ENCODE assay signal across 10 cellular contexts in the genomic region with DNA sequence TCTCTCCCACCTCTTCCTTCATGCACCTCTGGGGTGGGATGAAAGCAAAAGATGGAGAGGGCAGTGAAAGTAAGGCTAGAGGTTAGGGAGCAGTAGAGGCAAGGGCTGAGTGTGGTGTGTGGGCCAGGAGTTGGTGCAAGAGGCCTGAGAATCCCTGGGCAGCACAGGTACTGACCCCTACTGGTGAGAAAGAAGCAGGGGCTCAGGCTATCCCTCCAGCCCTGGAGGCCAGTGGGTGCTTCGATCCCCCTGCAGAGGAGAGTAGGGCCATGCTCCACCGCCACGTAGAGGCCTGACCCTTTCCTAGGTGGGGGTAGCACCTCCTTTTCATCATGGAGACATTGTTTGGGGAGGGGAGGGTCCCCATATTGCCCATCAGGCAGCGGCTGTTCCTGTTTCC. TPM values are rescaled to one million over a fixed set of nuclear protein-coding genes. Genes with fewer than 3 reads are reported as not detected.
DNase-seq lines count a peak whose midpoint lies in the region; ATAC-seq and TF ChIP-seq lines count a peak whose summit lies in the region.
"Had no signal": no experiment of that assay in that cellular context is flagged by ENCODE, and none has a peak within 500 bp of the region (broad histone marks: within the 10 kb centered on the region; RNA-seq: fewer than 3 reads in every experiment).

No MANE protein-coding gene starts in this region.

- H4K5ac ChIP-seq in mesendoderm (ENCODE audit: low read length): no peak overlapping the region

- no peaks in the 10 kb centered on the region for H3K9me3 Mint-ChIP-seq in HFFc6
- no peaks in the 10 kb centered on the region for H3K9me3 Mint-ChIP-seq in activated CD4-positive, alpha-beta T cell treated with anti-CD3 and anti-CD28 coated beads, Interleukin-2, amount 10 ng/mL, durations not matched to agents 24 days and 14 days

- no peak overlapping the region for H2BK15ac ChIP-seq in mesendoderm (replicated peaks; ENCODE audit: low read depth)

- H3K4me1 ChIP-seq in RWPE2 (ENCODE audit: insufficient read depth, poor library complexity, severe bottlenecking): no peaks in the 10 kb centered on the region
- no peaks in the 10 kb centered on the region for H3K4me1 ChIP-seq in mesendoderm (ENCODE audit: control insufficient read depth, low read depth, low read length)

- no peak overlapping the region for H2BK5ac ChIP-seq in mesendoderm (ENCODE audit: low read length)

- DNase-seq in HFFc6 (no peak), RWPE2 (ENCODE audit: low spot score) (no peak), mesendoderm (peak; percentile 63), T-helper 1 cell (no peak), nucleus accumbens (lab: John Stamatoyannopoulos, UW) (no peak), foreskin melanocyte (no peak)
- DNase-seq in activated CD4-positive, alpha-beta T cell treated with anti-CD3 and anti-CD28 coated beads, Interleukin-2, amount 10 ng/mL, durations not matched to agents 24 days and 14 days: no peak
- DNase-seq: NCI-H345 had no signal

- no peaks in the 10 kb centered on the region for H3K36me3 Mint-ChIP-seq in HFFc6 (ENCODE audit: low read depth)
- no peaks in the 10 kb centered on the region for H3K36me3 Mint-ChIP-seq in activated CD4-positive, alpha-beta T cell treated with anti-CD3 and anti-CD28 coated beads, Interleukin-2, amount 10 ng/mL, durations not matched to agents 24 days and 14 days (ENCODE audit: low read depth)

- H2BK120ac ChIP-seq in mesendoderm (ENCODE audit: low read depth, low read length): no peak overlapping the region

- H4K8ac ChIP-seq in mesendoderm (ENCODE audit: low read depth, low read length): no peak overlapping the region

- no peaks in the 10 kb centered on the region for H3K79me1 ChIP-seq in mesendoderm (ENCODE audit: low read length)

- no peak overlapping the region for H3K27ac Mint-ChIP-seq in HFFc6
- H3K27ac Mint-ChIP-seq in activated CD4-positive, alpha-beta T cell treated with anti-CD3 and anti-CD28 coated beads, Interleukin-2, amount 10 ng/mL, durations not matched to agents 24 days and 14 days: no peak overlapping the region

- H3K4me3 Mint-ChIP-seq in HFFc6: no peak overlapping the region
- no peak overlapping the region for H3K4me3 Mint-ChIP-seq in activated CD4-positive, alpha-beta T cell treated with anti-CD3 and anti-CD28 coated beads, Interleukin-2, amount 10 ng/mL, durations not matched to agents 24 days and 14 days

- no peaks in the 10 kb centered on the region for H3K79me2 ChIP-seq in mesendoderm (ENCODE audit: control insufficient read depth, insufficient read depth, low read length)

- no peak overlapping the region for H3K23ac ChIP-seq in mesendoderm (ENCODE audit: low read length)

- no peak overlapping the region for H3K9ac ChIP-seq in mesendoderm (ENCODE audit: low read length)

- H3K4me3 ChIP-seq in RWPE2 (ENCODE audit: severe bottlenecking) (no peak overlapping the region), mesendoderm (ENCODE audit: low read length) (no peak overlapping the region)

- peak; percentile 67 for ATAC-seq in GM18502 (IDR thresholded peaks at IDR 0.05; ENCODE audit: poor library complexity, unreplicated experiment)
- ATAC-seq in RWPE2 (ENCODE audit: low read depth): 0 out of 3 replicates have a peak, but pooled peaks have one; percentile 15

- H3K4me1 Mint-ChIP-seq in HFFc6 (ENCODE audit: low read depth): no peaks in the 10 kb centered on the region
- no peaks in the 10 kb centered on the region for H3K4me1 Mint-ChIP-seq in activated CD4-positive, alpha-beta T cell treated with anti-CD3 and anti-CD28 coated beads, Interleukin-2, amount 10 ng/mL, durations not matched to agents 24 days and 14 days

- H3K27ac ChIP-seq in RWPE2 (ENCODE audit: poor library complexity, severe bottlenecking) (no peak overlapping the region), mesendoderm (ENCODE audit: low read depth, low read length) (no peak overlapping the region)
- H3K27ac ChIP-seq: epithelial cell of prostate had no signal

- H3K56ac ChIP-seq in mesendoderm (ENCODE audit: low read length): no peak overlapping the region

- H3K4ac ChIP-seq in mesendoderm (ENCODE audit: low read depth, low read length): no peak overlapping the region

- TF ChIP-seq CTCF in HFFc6 (IDR thresholded peaks at IDR 0.05): peak; percentile 63; the same call in 1 of the 2 replicates
- TF ChIP-seq CTCF in RWPE2 (IDR thresholded peaks at IDR 0.05; ENCODE audit: poor library complexity, severe bottlenecking): no peak

- no peak overlapping the region for H3K18ac ChIP-seq in mesendoderm (ENCODE audit: low read length)

- no CpG with 5 or more reads among the region's 4 CpGs for WGBS in mesendoderm (ENCODE audit: extremely low coverage, insufficient coverage, low lambda C conversion rate)

- H3K27me3 ChIP-seq in RWPE2 (ENCODE audit: insufficient read depth, poor library complexity, severe bottlenecking): no peaks in the 10 kb centered on the region
- H3K27me3 ChIP-seq in mesendoderm (ENCODE audit: insufficient read depth, low read length, poor library complexity): no peaks in the 10 kb centered on the region

- intact Hi-C loops in activated CD4-positive, alpha-beta T cell treated with anti-CD3 and anti-CD28 coated beads, Interleukin-2, amount 10 ng/mL, durations not matched to agents 24 days and 14 days (cut with micrococcal nuclease): no loop called here

- H3K9me3 ChIP-seq in RWPE2 (ENCODE audit: severe bottlenecking): no peaks in the 10 kb centered on the region

- no peak overlapping the region for H2AK5ac ChIP-seq in mesendoderm (ENCODE audit: low read length)

- H3K36me3 ChIP-seq in RWPE2 (ENCODE audit: low read depth): no peaks in the 10 kb centered on the region
- no peaks in the 10 kb centered on the region for H3K36me3 ChIP-seq in mesendoderm (ENCODE audit: control insufficient read depth, insufficient read depth, low read length)

- no peak overlapping the region for H3K4me2 ChIP-seq in mesendoderm (ENCODE audit: low read length)

- H3K27me3 Mint-ChIP-seq in HFFc6 (ENCODE audit: insufficient read depth): peaks cover 18% of the 10 kb centered on the region
- H3K27me3 Mint-ChIP-seq in activated CD4-positive, alpha-beta T cell treated with anti-CD3 and anti-CD28 coated beads, Interleukin-2, amount 10 ng/mL, durations not matched to agents 24 days and 14 days: peaks cover 16% of the 10 kb centered on the region

RNA-seq across cellular contexts. Expression of gene CDHR1, which starts 9.8 kb away (rescaled TPM):
- total RNA-seq in HFFc6 (2021; fragmentation: NEBNext Ultra II Directional; extraction: Animal tissue kit (Norgen Biotek cat#: 25700)): not detected
- 6.2 TPM for polyA plus RNA-seq in mesendoderm (2013, experiment 1 of 2)
- polyA plus RNA-seq in mesendoderm (2013, experiment 2 of 2): 5.9 TPM
- 0.26 and 0.33 TPM in 2 replicates for total RNA-seq in activated CD4-positive, alpha-beta T cell treated with anti-CD3 and anti-CD28 coated beads, Interleukin-2, amount 10 ng/mL, durations not matched to agents 24 days and 14 days

RNA-seq across cellular contexts. Expression of gene LRIT2, which starts 21.2 kb away (rescaled TPM):
- total RNA-seq in HFFc6 (2021; fragmentation: NEBNext Ultra II Directional; extraction: Animal tissue kit (Norgen Biotek cat#: 25700)): not detected
- polyA plus RNA-seq in mesendoderm (2013, experiment 1 of 2): not detected
- polyA plus RNA-seq in mesendoderm (2013, experiment 2 of 2): not detected
- total RNA-seq in activated CD4-positive, alpha-beta T cell treated with anti-CD3 and anti-CD28 coated beads, Interleukin-2, amount 10 ng/mL, durations not matched to agents 24 days and 14 days: not detected in 2 replicates

RNA-seq across cellular contexts. Expression of gene GPR15LG, which starts 30.5 kb away (rescaled TPM):
- not detected for total RNA-seq in HFFc6 (2021; fragmentation: NEBNext Ultra II Directional; extraction: Animal tissue kit (Norgen Biotek cat#: 25700))
- polyA plus RNA-seq in mesendoderm (2013, experiment 1 of 2): not detected
- polyA plus RNA-seq in mesendoderm (2013, experiment 2 of 2): not detected
- not detected in 2 replicates for total RNA-seq in activated CD4-positive, alpha-beta T cell treated with anti-CD3 and anti-CD28 coated beads, Interleukin-2, amount 10 ng/mL, durations not matched to agents 24 days and 14 days

RNA-seq across cellular contexts. Expression of gene LRIT1, which starts 37.2 kb away (rescaled TPM):
- not detected for total RNA-seq in HFFc6 (2021; fragmentation: NEBNext Ultra II Directional; extraction: Animal tissue kit (Norgen Biotek cat#: 25700))
- polyA plus RNA-seq in mesendoderm (2013, experiment 1 of 2): not detected
- not detected for polyA plus RNA-seq in mesendoderm (2013, experiment 2 of 2)
- total RNA-seq in activated CD4-positive, alpha-beta T cell treated with anti-CD3 and anti-CD28 coated beads, Interleukin-2, amount 10 ng/mL, durations not matched to agents 24 days and 14 days: not detected in 2 replicates

RNA-seq across cellular contexts. Expression of gene RGR, which starts 40.7 kb away (rescaled TPM):
- not detected for total RNA-seq in HFFc6 (2021; fragmentation: NEBNext Ultra II Directional; extraction: Animal tissue kit (Norgen Biotek cat#: 25700))
- polyA plus RNA-seq in mesendoderm (2013, experiment 1 of 2): not detected
- not detected for polyA plus RNA-seq in mesendoderm (2013, experiment 2 of 2)
- total RNA-seq in activated CD4-positive, alpha-beta T cell treated with anti-CD3 and anti-CD28 coated beads, Interleukin-2, amount 10 ng/mL, durations not matched to agents 24 days and 14 days: not detected in 2 replicates
